Comparison of ENCODE assay signal across 13 cellular contexts in the genomic region with DNA sequence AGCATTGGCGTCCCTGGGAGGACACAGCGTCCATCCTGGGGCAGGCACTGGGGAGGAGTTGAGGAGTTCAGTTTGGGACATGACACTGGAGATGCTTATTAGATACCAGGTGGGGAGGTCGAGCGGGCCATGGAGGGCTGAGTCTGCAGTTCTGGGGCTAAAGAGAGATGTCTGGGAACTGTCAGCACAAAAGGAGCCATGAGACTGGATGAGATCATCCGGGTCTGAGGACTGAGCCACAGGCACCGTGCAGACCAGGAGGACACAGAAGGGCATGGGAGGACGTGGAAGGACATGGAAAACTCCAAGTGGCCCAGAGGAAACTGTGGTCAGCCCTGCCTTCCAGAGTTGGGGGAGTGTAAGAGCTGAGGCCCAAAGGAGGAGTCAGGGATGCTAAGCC.
A peak's percentile ranks its signal among the peaks of the same experiment; 100 is the strongest.
DNase-seq lines count a peak whose midpoint lies in the region; ATAC-seq and TF ChIP-seq lines count a peak whose summit lies in the region.
"Had no signal": no experiment of that assay in that cellular context is flagged by ENCODE, and none has a peak within 500 bp of the region (broad histone marks: within the 10 kb centered on the region; RNA-seq: fewer than 3 reads in every experiment).

No MANE protein-coding gene starts in this region.

- H3K4me3 Mint-ChIP-seq in natural killer cell treated with Interleukin-12 subunit alpha and Interleukin-12 subunit beta and Interleukin-15 and Interleukin-18, amount 100 ng/mL, for 72 hours, result peak overlapping the region; percentile 79

- peak overlapping the region; percentile 27 to 58 for H3K27ac ChIP-seq in right atrium auricular region
- H3K27ac ChIP-seq in coronary artery, result peak overlapping the region; percentile 34 to 77
- H3K27ac ChIP-seq in vagina, result peak overlapping the region; percentile 38

- no peaks in the 10 kb centered on the region for H3K9me3 Mint-ChIP-seq in natural killer cell treated with Interleukin-12 subunit alpha and Interleukin-12 subunit beta and Interleukin-15 and Interleukin-18, amount 100 ng/mL, for 72 hours

- DNase-seq in right atrium auricular region (ENCODE audit: low spot score), result no peak
- no peak for DNase-seq in left ventricle myocardium superior
- no peak for DNase-seq in coronary artery (ENCODE audit: low spot score)
- DNase-seq in natural killer cell treated with Interleukin-12 subunit alpha and Interleukin-12 subunit beta and Interleukin-15 and Interleukin-18, amount 100 ng/mL, for 72 hours (ENCODE audit: low spot score), result no peak
- no peak for DNase-seq in vagina (ENCODE audit: extremely low spot score in 2 of 2)
- no peak for DNase-seq in NCI-H2029 treated with DMSO at 0.1 percent for 48 hours (lab: John Stamatoyannopoulos, UW)
- DNase-seq: amniotic stem cell, BE2C, GF-D8, NCI-H1092 treated with DMSO at 0.1 percent for 48 hours, NCI-H226 had no signal

- TF ChIP-seq CTCF in right atrium auricular region (IDR thresholded peaks at IDR 0.05), result no peak
- TF ChIP-seq CTCF in coronary artery (IDR thresholded peaks at IDR 0.05), result no peak
- TF ChIP-seq CTCF in vagina (IDR thresholded peaks at IDR 0.05), result no peak

- H3K9me3 ChIP-seq in right atrium auricular region (no peaks in the 10 kb centered on the region), vagina (no peaks in the 10 kb centered on the region)
- H3K9me3 ChIP-seq: BE2C had no signal

- peaks cover 80 to 86% of the 10 kb centered on the region in 2 donors for H3K4me1 Mint-ChIP-seq in natural killer cell treated with Interleukin-12 subunit alpha and Interleukin-12 subunit beta and Interleukin-15 and Interleukin-18, amount 100 ng/mL, for 72 hours (ENCODE audit: low read depth in 2 of 2)

- H3K4me1 ChIP-seq in right atrium auricular region (peaks cover 0 to 19% of the 10 kb centered on the region in 2 donors), vagina (peaks cover 44% of the 10 kb centered on the region)
- H3K4me1 ChIP-seq: BE2C had no signal

- H3K36me3 ChIP-seq in right atrium auricular region (peaks cover 23% of the 10 kb centered on the region), vagina (peaks cover 0 to 10% of the 10 kb centered on the region in 2 donors)
- H3K36me3 ChIP-seq: BE2C had no signal

- intact Hi-C loops in left ventricle myocardium superior (cut with micrococcal nuclease), result no loop called here
- intact Hi-C loops in vagina (cut with DNase I), result no loop called here

- TF ChIP-seq POLR2A in vagina (IDR thresholded peaks at IDR 0.05), result no peak

- no peaks in the 10 kb centered on the region for H3K27me3 Mint-ChIP-seq in natural killer cell treated with Interleukin-12 subunit alpha and Interleukin-12 subunit beta and Interleukin-15 and Interleukin-18, amount 100 ng/mL, for 72 hours

- ATAC-seq in left ventricle myocardium superior (no peak), HG03108 (IDR thresholded peaks at IDR 0.05; ENCODE audit: unreplicated experiment) (no peak), GM19463 (IDR thresholded peaks at IDR 0.05; ENCODE audit: unreplicated experiment) (no peak)
- no peak for ATAC-seq in natural killer cell treated with Interleukin-12 subunit alpha and Interleukin-12 subunit beta and Interleukin-15 and Interleukin-18, amount 100 ng/mL, for 72 hours

- peaks cover 26% of the 10 kb centered on the region for H3K36me3 Mint-ChIP-seq in natural killer cell treated with Interleukin-12 subunit alpha and Interleukin-12 subunit beta and Interleukin-15 and Interleukin-18, amount 100 ng/mL, for 72 hours

- H3K27ac Mint-ChIP-seq in natural killer cell treated with Interleukin-12 subunit alpha and Interleukin-12 subunit beta and Interleukin-15 and Interleukin-18, amount 100 ng/mL, for 72 hours, result peak overlapping the region; percentile 95 to 99

- H3K27me3 ChIP-seq in right atrium auricular region (no peaks in the 10 kb centered on the region), vagina (no peaks in the 10 kb centered on the region)
- H3K27me3 ChIP-seq: BE2C had no signal

- H3K4me3 ChIP-seq in right atrium auricular region (no peak overlapping the region), coronary artery (peak overlapping the region; percentile 40), vagina (no peak overlapping the region)
